ENCODE assay signal across 2 cellular contexts in the genomic region with DNA sequence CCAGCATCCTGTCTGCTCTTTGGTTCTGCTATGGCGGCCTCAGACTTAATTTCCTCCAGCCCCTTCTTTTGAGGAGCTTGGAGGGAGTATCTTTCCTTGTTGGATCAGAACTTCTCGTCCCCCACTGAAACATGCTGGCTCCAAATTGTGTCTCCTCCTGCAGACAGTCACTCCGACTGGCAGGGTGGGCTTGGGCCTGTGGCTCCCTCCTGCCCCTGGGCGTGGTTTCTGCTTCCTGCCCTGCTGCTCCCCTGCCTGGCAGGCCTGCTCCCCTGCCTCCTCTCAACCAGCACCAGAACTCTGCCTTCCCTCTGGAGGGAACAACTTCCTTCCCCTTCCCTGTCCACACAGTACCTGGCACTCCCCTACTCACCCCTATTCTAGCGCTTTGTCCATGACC. TPM values are rescaled to one million over a fixed set of nuclear protein-coding genes. Genes with fewer than 3 reads are reported as not detected.
"Had no signal": no experiment of that assay in that cellular context is flagged by ENCODE, and none has a peak within 500 bp of the region (broad histone marks: within the 10 kb centered on the region; RNA-seq: fewer than 3 reads in every experiment).

No MANE protein-coding gene starts in this region.

RNA-seq across cellular contexts. Expression of a gene that starts 3.8 kb away (rescaled TPM):
- total RNA-seq: LHCN-M2, SK-MEL-5 had no signal
